In genomic region chr16:12158428-12158827, GRCh38 we compare ENCODE assay signal across 14 cellular contexts.
DNase-seq lines count a peak whose midpoint lies in the region; ATAC-seq and TF ChIP-seq lines count a peak whose summit lies in the region.
"Had no signal": no experiment of that assay in that cellular context is flagged by ENCODE, and none has a peak within 500 bp of the region (broad histone marks: within the 10 kb centered on the region; RNA-seq: fewer than 3 reads in every experiment).

No MANE protein-coding gene starts in this region.

- H3K36me3 Mint-ChIP-seq in brain: peaks cover 8% of the 10 kb centered on the region

- no peaks in the 10 kb centered on the region for H3K27me3 Mint-ChIP-seq in brain
- H3K27me3 Mint-ChIP-seq: activated CD4-positive, alpha-beta T cell treated with anti-CD3 and anti-CD28 coated beads, Interleukin-2, amount 10 ng/mL, durations not matched to agents 24 days and 14 days; activated T-helper 17 cell treated with anti-CD3 and anti-CD28 coated beads, Interleukin-2, amount 50 U/mL, for 72 hours had no signal

- H3K4me3 Mint-ChIP-seq in brain: no peak overlapping the region
- H3K4me3 Mint-ChIP-seq: activated CD4-positive, alpha-beta T cell treated with anti-CD3 and anti-CD28 coated beads, Interleukin-2, amount 10 ng/mL, durations not matched to agents 24 days and 14 days; activated T-helper 17 cell treated with anti-CD3 and anti-CD28 coated beads, Interleukin-2, amount 50 U/mL, for 72 hours had no signal

- peak overlapping the region in 3 of 5 experiments; percentile 7 to 76 (median 60) for H3K27ac Mint-ChIP-seq in brain
- H3K27ac Mint-ChIP-seq: activated CD4-positive, alpha-beta T cell treated with anti-CD3 and anti-CD28 coated beads, Interleukin-2, amount 10 ng/mL, durations not matched to agents 24 days and 14 days; activated T-helper 17 cell treated with anti-CD3 and anti-CD28 coated beads, Interleukin-2, amount 50 U/mL, for 72 hours had no signal

- ATAC-seq in GM18873 (IDR thresholded peaks at IDR 0.05; ENCODE audit: low FRiP score, unreplicated experiment): no peak
- ATAC-seq in GM19328 (IDR thresholded peaks at IDR 0.05; ENCODE audit: unreplicated experiment): no peak
- ATAC-seq: activated T-helper 17 cell treated with anti-CD3 and anti-CD28 coated beads, Interleukin-2, amount 50 U/mL, for 72 hours had no signal

- peaks cover 33% of the 10 kb centered on the region for H3K4me1 Mint-ChIP-seq in brain

- no peaks in the 10 kb centered on the region for H3K9me3 Mint-ChIP-seq in brain
- H3K9me3 Mint-ChIP-seq: activated CD4-positive, alpha-beta T cell treated with anti-CD3 and anti-CD28 coated beads, Interleukin-2, amount 10 ng/mL, durations not matched to agents 24 days and 14 days; activated T-helper 17 cell treated with anti-CD3 and anti-CD28 coated beads, Interleukin-2, amount 50 U/mL, for 72 hours had no signal

- DNase-seq in AG04449 (ENCODE audit: low read depth, low spot score): peak; percentile 90
- peak; percentile 68 for DNase-seq in HPDE6-E6E7 (ENCODE audit: extremely low spot score)
- DNase-seq in hepatic stellate cell (ENCODE audit: low spot score): peak; percentile 37
- no peak for DNase-seq in putamen (ENCODE audit: low spot score)
- no peak for DNase-seq in UCSD-AML1 (lab: John Stamatoyannopoulos, UW; ENCODE audit: unreplicated experiment)
- DNase-seq: activated CD4-positive, alpha-beta T cell treated with anti-CD3 and anti-CD28 coated beads, Interleukin-2, amount 10 ng/mL, durations not matched to agents 24 days and 14 days; DND-41; glutamatergic neuron; NCI-H2081 treated with DMSO at 0.1 percent for 48 hours; stimulated activated CD4-positive, alpha-beta T cell treated with anti-CD3 and anti-CD28 coated beads, Interleukin-12 subunit alpha, Interleukin-12 subunit beta, amount 100 ng/mL, for 4 hours had no signal

- H3K4me3 ChIP-seq in AG04449 (ENCODE audit: low read depth, low read length): no peak overlapping the region

- POLR2A ChIA-PET in AG04449 (lab: Yijun Ruan, JAX): interaction anchor here (0.5 to 1.9 kb wide), 4 partner anchors 12 to 365 kb away, joined by 3 to 6 read pairs (median 3); no protein-coding TSS in a partner anchor

- TF ChIP-seq CTCF in AG04449 (IDR thresholded peaks at IDR 0.05; ENCODE audit: insufficient read depth, low read length, missing control alignments) (no peak), brain (conservative IDR thresholded peaks at IDR 0.05) (no peak)

- CTCF ChIA-PET in AG04449 (lab: Yijun Ruan, JAX): interaction anchor here (2.1 kb wide), 1 partner anchor 63 kb away, joined by 7 read pairs; no protein-coding TSS in a partner anchor

Comparison
In these comparisons a context has a peak if more than half of its experiments do, and no peak if none do; other contexts are left out.
1. DNase-seq: peak in AG04449 (single experiment), HPDE6-E6E7 (single experiment) and hepatic stellate cell (single experiment); none in putamen (single experiment) and UCSD-AML1 (single experiment).